Comparison of ENCODE assay signal across 27 cellular contexts in genomic region chr5:58979090-58979489, GRCh38.
"Had no signal": no experiment of that assay in that cellular context is flagged by ENCODE, and none has a peak within 500 bp of the region (broad histone marks: within the 10 kb centered on the region; RNA-seq: fewer than 3 reads in every experiment).

No MANE protein-coding gene starts in this region.

- H3K27me3 Mint-ChIP-seq: activated CD4-positive, alpha-beta memory T cell treated with anti-CD3 and anti-CD28 coated beads for 36 hours; naive B cell; stimulated activated naive B cell treated with anti-CD40 and anti-IgM and Interleukin-4, amounts not matched to agents 10 μg/mL and 1 μg/mL and 100 μg/mL, for 72 hours had no signal

- H3K4me1 ChIP-seq: esophagus squamous epithelium, gastrocnemius medialis, pancreas, prostate gland, suprapubic skin, tibial artery, upper lobe of right lung had no signal

- H3K9me3 Mint-ChIP-seq: activated CD4-positive, alpha-beta memory T cell treated with anti-CD3 and anti-CD28 coated beads for 36 hours; activated naive CD4-positive, alpha-beta T cell treated with anti-CD3 and anti-CD28 coated beads, Interleukin-2, amount 50 U/mL, for 72 hours; activated T-cell treated with anti-CD3 and anti-CD28 coated beads, Interleukin-2, amount 50 U/mL, for 4 hours; naive B cell; stimulated activated naive B cell treated with anti-CD40 and anti-IgM and Interleukin-4, amounts not matched to agents 10 μg/mL and 1 μg/mL and 100 μg/mL, for 72 hours had no signal

- ATAC-seq: activated naive CD4-positive, alpha-beta T cell treated with anti-CD3 and anti-CD28 coated beads, Interleukin-2, amount 50 U/mL, for 72 hours; activated T-cell treated with anti-CD3 and anti-CD28 coated beads, Interleukin-2, amount 50 U/mL, for 4 hours; gastrocnemius medialis; pancreas; stimulated activated naive B cell treated with anti-CD40 and anti-IgM and Interleukin-4, amounts not matched to agents 10 μg/mL and 1 μg/mL and 100 μg/mL, for 72 hours; upper lobe of right lung had no signal

- H3K27ac ChIP-seq: epithelial cell of prostate, esophagus squamous epithelium, pancreas, prostate gland, suprapubic skin, tibial artery, upper lobe of right lung, VCaP had no signal

- DNase-seq: activated CD4-positive, alpha-beta memory T cell treated with anti-CD3 and anti-CD28 coated beads for 36 hours; activated CD4-positive, alpha-beta T cell treated with anti-CD3 and anti-CD28 coated beads for 48 hours; activated naive CD4-positive, alpha-beta T cell; activated T-cell treated with anti-CD3 and anti-CD28 coated beads, Interleukin-2, amount 50 U/mL, for 4 hours; dermis blood vessel endothelial cell; effector CD4-positive, alpha-beta T cell; esophagus squamous epithelium; gastrocnemius medialis; glutamatergic neuron; mammary epithelial cell; naive B cell; nucleus accumbens; pancreas; retina; stimulated activated CD4-positive, alpha-beta T cell treated with anti-CD3 and anti-CD28 coated beads, Interleukin-1b, Interleukin-23, amount 100 ng/mL, for 48 hours; stimulated activated CD4-positive, alpha-beta T cell treated with anti-CD3 and anti-CD28 coated beads, Interleukin-4, amount 100 ng/mL, for 4 hours; stimulated activated CD8-positive, alpha-beta memory T cell treated with anti-CD3 and anti-CD28 coated beads, Interleukin-4, amount 100 ng/mL, for 48 hours; stimulated activated naive B cell treated with anti-CD40 and anti-IgM and Interleukin-4, amounts not matched to agents 10 μg/mL and 1 μg/mL and 100 μg/mL, for 72 hours; tibial artery; upper lobe of right lung had no signal

- H3K36me3 ChIP-seq: pancreas, prostate gland had no signal

- H3K9me3 ChIP-seq: esophagus squamous epithelium, gastrocnemius medialis, pancreas, prostate gland, suprapubic skin, tibial artery, upper lobe of right lung had no signal

- H3K4me3 ChIP-seq: esophagus squamous epithelium, gastrocnemius medialis, pancreas, prostate gland, smooth muscle cell, suprapubic skin, tibial artery, upper lobe of right lung had no signal

- H3K4me1 Mint-ChIP-seq: naive B cell; stimulated activated naive B cell treated with anti-CD40 and anti-IgM and Interleukin-4, amounts not matched to agents 10 μg/mL and 1 μg/mL and 100 μg/mL, for 72 hours had no signal

- H3K27me3 ChIP-seq: esophagus squamous epithelium, gastrocnemius medialis, pancreas, suprapubic skin, tibial artery, upper lobe of right lung had no signal

- H3K4me3 Mint-ChIP-seq: activated CD4-positive, alpha-beta memory T cell treated with anti-CD3 and anti-CD28 coated beads for 36 hours; activated T-cell treated with anti-CD3 and anti-CD28 coated beads, Interleukin-2, amount 50 U/mL, for 4 hours; naive B cell; neural crest cell; stimulated activated naive B cell treated with anti-CD40 and anti-IgM and Interleukin-4, amounts not matched to agents 10 μg/mL and 1 μg/mL and 100 μg/mL, for 72 hours had no signal

- H3K27ac Mint-ChIP-seq: activated CD4-positive, alpha-beta memory T cell treated with anti-CD3 and anti-CD28 coated beads for 36 hours; activated naive CD4-positive, alpha-beta T cell treated with anti-CD3 and anti-CD28 coated beads, Interleukin-2, amount 50 U/mL, for 72 hours; naive B cell; stimulated activated naive B cell treated with anti-CD40 and anti-IgM and Interleukin-4, amounts not matched to agents 10 μg/mL and 1 μg/mL and 100 μg/mL, for 72 hours had no signal
